In genomic region chr1:161117681-161118581, GRCh38 we compare ENCODE assay signal across 8 cellular contexts. TPM values are rescaled to one million over a fixed set of nuclear protein-coding genes. Genes with fewer than 3 reads are reported as not detected.
DNase-seq lines count a peak whose midpoint lies in the region; TF ChIP-seq lines count a peak whose summit lies in the region.

A gene with protein sequence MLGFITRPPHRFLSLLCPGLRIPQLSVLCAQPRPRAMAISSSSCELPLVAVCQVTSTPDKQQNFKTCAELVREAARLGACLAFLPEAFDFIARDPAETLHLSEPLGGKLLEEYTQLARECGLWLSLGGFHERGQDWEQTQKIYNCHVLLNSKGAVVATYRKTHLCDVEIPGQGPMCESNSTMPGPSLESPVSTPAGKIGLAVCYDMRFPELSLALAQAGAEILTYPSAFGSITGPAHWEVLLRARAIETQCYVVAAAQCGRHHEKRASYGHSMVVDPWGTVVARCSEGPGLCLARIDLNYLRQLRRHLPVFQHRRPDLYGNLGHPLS (plus strand): TSS chr1:161118105. CDS start chr1:161118177, 72 bp downstream.
Gene PFDN2 (minus strand): TSS chr1:161118037. CDS start chr1:161118026, 11 bp downstream.

- H3K23me2 ChIP-seq in H9 (ENCODE audit: insufficient read length, low read depth, low read length, poor library complexity, severe bottlenecking) = peaks cover 9% of the 10 kb centered on the region

- H3K36me3 Mint-ChIP-seq in H9 (ENCODE audit: insufficient read depth in 1 of 3, low read depth in 3 of 3) (peaks cover 19 to 40% (median 34%) of the 10 kb centered on the region in 3 experiments; a peak in 6 of 7 replicates), neural progenitor cell (peaks cover 18% of the 10 kb centered on the region)

- H2BK15ac ChIP-seq in H9 (ENCODE audit: low read depth, low read length) = no peak within 1 kb of the TSS

- H3T11ph ChIP-seq in H9 (ENCODE audit: low read length) = no peak within 1 kb of the TSS

- H3K4me3 Mint-ChIP-seq in H9 (peak within 1 kb of the TSS; percentile 95 to 97), neural progenitor cell (peak within 1 kb of the TSS; percentile 97)

- no peaks in the 10 kb centered on the region for H4K20me1 ChIP-seq in H9 (ENCODE audit: control insufficient read depth, insufficient read depth, insufficient read length)
- peaks cover 24% of the 10 kb centered on the region for H4K20me1 ChIP-seq in neural progenitor cell (ENCODE audit: low read depth)

- H3K4me1 Mint-ChIP-seq in H9 (peaks cover 23 to 24% of the 10 kb centered on the region in 2 experiments), neural progenitor cell (peaks cover 27% of the 10 kb centered on the region)

- peak within 1 kb of the TSS; percentile 21 for H3K56ac ChIP-seq in H9 (ENCODE audit: insufficient read length, low read depth, low read length)

- H4K91ac ChIP-seq in H9 (ENCODE audit: insufficient read length, low read depth, low read length) = no peak within 1 kb of the TSS

- peak within 1 kb of the TSS; percentile 58 for H3K18ac ChIP-seq in H9 (ENCODE audit: insufficient read length, low read depth, low read length)

- TF ChIP-seq CTCF in H9 (conservative IDR thresholded peaks at IDR 0.05) = no peak
- no peak for TF ChIP-seq CTCF in neural progenitor cell (IDR thresholded peaks at IDR 0.05)

- H3K4me2 ChIP-seq in H9 (ENCODE audit: insufficient read depth, insufficient read length, low read length) (peak within 1 kb of the TSS; percentile 53), neural progenitor cell (peak within 1 kb of the TSS; percentile 92)

- no peaks in the 10 kb centered on the region for H3K79me1 ChIP-seq in H9 (ENCODE audit: insufficient read depth, low read depth, low read length, poor library complexity, severe bottlenecking)

- H3K36me3 ChIP-seq in MG63 = peaks cover 77% of the 10 kb centered on the region
- no peaks in the 10 kb centered on the region for H3K36me3 ChIP-seq in neural progenitor cell
- H3K36me3 ChIP-seq in stomach smooth muscle (ENCODE audit: control insufficient read depth in 2 of 2, insufficient read depth in 2 of 2, low read length in 2 of 2) = peaks cover 27 to 28% of the 10 kb centered on the region in 2 donors

- no peaks in the 10 kb centered on the region for H3K27me3 ChIP-seq in H9 (ENCODE audit: insufficient read depth, low read length)
- no peaks in the 10 kb centered on the region for H3K27me3 ChIP-seq in MG63
- H3K27me3 ChIP-seq in neural progenitor cell = no peaks in the 10 kb centered on the region
- no peaks in the 10 kb centered on the region for H3K27me3 ChIP-seq in stomach smooth muscle (ENCODE audit: control insufficient read depth in 1 of 2, insufficient read depth in 2 of 2, low read length in 2 of 2)

- H3K9me3 Mint-ChIP-seq in H9 (no peaks in the 10 kb centered on the region), neural progenitor cell (no peaks in the 10 kb centered on the region)

- H2BK20ac ChIP-seq in H9 (ENCODE audit: low read depth, low read length, poor library complexity, severe bottlenecking) = no peak within 1 kb of the TSS

- H3K79me2 ChIP-seq in H9 (ENCODE audit: insufficient read depth, low read length) (peaks cover 8% of the 10 kb centered on the region; the same call in 1 of the 2 replicates), neural progenitor cell (ENCODE audit: low read depth) (peaks cover 64% of the 10 kb centered on the region)

- H2AFZ ChIP-seq in H9 (ENCODE audit: low read length) = no peak within 1 kb of the TSS
- peak within 1 kb of the TSS; percentile 86 for H2AFZ ChIP-seq in neural progenitor cell (replicated peaks)

- no peak within 1 kb of the TSS for H2BK5ac ChIP-seq in H9 (ENCODE audit: insufficient read length, low read length)

- H3K4ac ChIP-seq in H9 (ENCODE audit: low read depth, low read length) = no peak within 1 kb of the TSS

- H4K8ac ChIP-seq in H9 (replicated peaks; ENCODE audit: insufficient read length, low read depth, low read length) = no peak within 1 kb of the TSS

- peak within 1 kb of the TSS; percentile 41 for H3K27ac ChIP-seq in H9 (ENCODE audit: insufficient read length, low read depth, low read length)
- H3K27ac ChIP-seq in neural progenitor cell = peak within 1 kb of the TSS; percentile 83
- H3K27ac ChIP-seq in stomach smooth muscle (ENCODE audit: low read length) = peak within 1 kb of the TSS; percentile 91

- no peak within 1 kb of the TSS for H2AK5ac ChIP-seq in H9 (ENCODE audit: insufficient read length, low read length)

- no peak within 1 kb of the TSS for H3K23ac ChIP-seq in H9 (ENCODE audit: insufficient read length, low read depth, low read length)

- H3F3A ChIP-seq in neural progenitor cell (ENCODE audit: low read depth) = peaks cover 32% of the 10 kb centered on the region

- WGBS in H9 (ENCODE audit: extremely low coverage, insufficient read length, low lambda C conversion rate) = no CpG with 5 or more reads among the region's 59 CpGs

- peak within 1 kb of the TSS; percentile 99 for H3K4me3 ChIP-seq in MG63
- peak within 1 kb of the TSS; percentile 72 for H3K4me3 ChIP-seq in neural progenitor cell
- H3K4me3 ChIP-seq in stomach smooth muscle (ENCODE audit: low read length in 2 of 2) = peak within 1 kb of the TSS; percentile 99 to 100

- DNase-seq in G401 (ENCODE audit: low spot score) (peak; percentile 87), H9 (peak; percentile 94), MG63 (peak; percentile 93), SK-N-DZ (ENCODE audit: low spot score) (peak; percentile 82), foreskin melanocyte (peak; percentile 64), neural progenitor cell (ENCODE audit: low spot score) (peak; percentile 94)
- peak; percentile 88 for DNase-seq in activated naive CD4-positive, alpha-beta T cell treated with Interleukin-2 at 50 U/mL for 16 hours

- H3K27me3 Mint-ChIP-seq in H9 (ENCODE audit: low read depth) = no peaks in the 10 kb centered on the region
- H3K27me3 Mint-ChIP-seq in neural progenitor cell (ENCODE audit: insufficient read depth, low read depth) = peaks cover 7% of the 10 kb centered on the region

- H3K4me1 ChIP-seq in H9 (ENCODE audit: insufficient read depth, low read length) (peaks cover 5% of the 10 kb centered on the region; the same call in 1 of the 2 replicates), neural progenitor cell (peaks cover 11% of the 10 kb centered on the region), stomach smooth muscle (ENCODE audit: control insufficient read depth, insufficient read depth, low read length) (peaks cover 36% of the 10 kb centered on the region)

- no peak within 1 kb of the TSS for H2BK120ac ChIP-seq in H9 (ENCODE audit: low read depth, low read length, poor library complexity, severe bottlenecking)

- peak within 1 kb of the TSS; percentile 96 to 100 (median 98) for H3K27ac Mint-ChIP-seq in H9
- H3K27ac Mint-ChIP-seq in neural progenitor cell = peak within 1 kb of the TSS; percentile 95

- H3K9ac ChIP-seq in H9 (ENCODE audit: extremely low read depth, insufficient read length, low read length) (peak within 1 kb of the TSS; percentile 72), neural progenitor cell (peak within 1 kb of the TSS; percentile 82), stomach smooth muscle (ENCODE audit: low read length in 2 of 2) (peak within 1 kb of the TSS; percentile 98 to 99)

- no peak within 1 kb of the TSS for H2BK12ac ChIP-seq in H9 (ENCODE audit: insufficient read length, low read depth, low read length)

- peak within 1 kb of the TSS; percentile 11 for H4K5ac ChIP-seq in H9 (ENCODE audit: insufficient read length, low read depth, low read length)

- in situ Hi-C loops in G401 (cut with HindIII; ENCODE audit: low sequenced_read_pairs) = no loop called here

- peak within 1 kb of the TSS; percentile 17; the same call in 1 of the 2 replicates for H3K14ac ChIP-seq in H9 (ENCODE audit: insufficient read depth, low read length)

- H3K9me3 ChIP-seq in H9 (ENCODE audit: control insufficient read depth, low read depth, low read length) = no peaks in the 10 kb centered on the region
- no peaks in the 10 kb centered on the region for H3K9me3 ChIP-seq in MG63
- H3K9me3 ChIP-seq in neural progenitor cell (ENCODE audit: low read depth) = no peaks in the 10 kb centered on the region
- H3K9me3 ChIP-seq in stomach smooth muscle (ENCODE audit: control insufficient read depth in 2 of 2, low read length in 2 of 2) = no peaks in the 10 kb centered on the region

RNA-seq across cellular contexts. Expression of the first gene that starts in this region (rescaled TPM):
- 19.4 and 22.3 TPM in 2 replicates for total RNA-seq in G401 (2014; rRNA removed; shearing (Covaris generic))
- total RNA-seq in H9 (2021) = 39.0 and 39.6 TPM in 2 replicates
- 8.9 and 14.1 TPM in 2 replicates for total RNA-seq in MG63 (2014; rRNA removed; shearing (Covaris generic); ENCODE audit: low replicate concordance)
- polyA plus RNA-seq in SK-N-DZ (2014; cell fraction: cytosol; rRNA removed) = 46.6 and 48.7 TPM in 2 replicates
- 70.0 and 87.7 TPM in 2 replicates for polyA plus RNA-seq in SK-N-DZ (2014; cell fraction: nucleus; rRNA removed)
- total RNA-seq in neural progenitor cell (ENCODE audit: low replicate concordance) = 39.5 and 46.3 TPM in 2 replicates

RNA-seq across cellular contexts. Expression of gene PFDN2, which starts in this region (rescaled TPM):
- 17.5 and 20.8 TPM in 2 replicates for total RNA-seq in G401 (2014; rRNA removed; shearing (Covaris generic))
- total RNA-seq in H9 (2021) (71.8 and 76.1 TPM in 2 replicates), neural progenitor cell (ENCODE audit: low replicate concordance) (57.6 and 74.1 TPM in 2 replicates)
- total RNA-seq in MG63 (2014; rRNA removed; shearing (Covaris generic); ENCODE audit: low replicate concordance) = 32.6 and 36.1 TPM in 2 replicates
- 99.2 and 137 TPM in 2 replicates for polyA plus RNA-seq in SK-N-DZ (2014; cell fraction: cytosol; rRNA removed)
- 53.3 and 65.6 TPM in 2 replicates for polyA plus RNA-seq in SK-N-DZ (2014; cell fraction: nucleus; rRNA removed)

Comparison
In these comparisons a context has a peak if more than half of its experiments do, and no peak if none do; other contexts are left out.
1. Peak in every context shown above with its lines: DNase-seq, H3K4me3 ChIP-seq and H3K27ac ChIP-seq.
2. H3K27ac ChIP-seq: peak in every context shown above with its lines; median percentile 91 in stomach smooth muscle; 83 in neural progenitor cell; 41 in H9.